Comparison of ENCODE assay signal across 1 cellular context in the genomic region with DNA sequence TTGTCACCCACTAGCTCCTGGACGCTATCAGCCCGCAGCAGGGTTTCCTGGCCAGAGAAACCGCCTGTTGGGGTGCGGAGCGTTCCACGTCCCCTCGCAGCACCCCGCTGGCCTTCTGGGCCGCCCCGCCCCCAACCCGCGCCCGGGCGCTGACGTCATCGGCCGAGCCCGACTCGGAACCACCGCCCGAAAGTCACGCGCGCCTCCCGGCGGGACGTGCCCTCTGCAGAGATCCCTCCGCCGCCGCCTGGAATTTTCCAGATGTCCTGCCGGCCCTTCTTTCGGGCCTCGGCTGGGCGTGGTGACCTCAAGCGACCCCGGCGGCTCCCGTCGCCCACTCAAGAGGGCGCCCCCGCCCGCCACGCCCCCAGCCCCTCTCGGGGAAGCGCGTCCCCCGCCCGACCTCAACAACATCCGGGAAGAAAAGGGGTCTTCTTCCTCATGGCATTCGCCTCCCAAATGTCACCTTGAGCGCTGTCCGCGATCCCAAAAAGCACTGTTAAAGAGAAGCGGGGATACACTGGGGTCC.
A peak's percentile ranks its signal among the peaks of the same experiment; 100 is the strongest.
TF ChIP-seq lines count a peak whose summit lies in the region.

No MANE protein-coding gene starts in this region.

TF ChIP-seq in HEK293, 187 proteins besides CTCF, POLR2A, EP300 and RAD21 (continued from another document and continues in another):
- TF ChIP-seq, protein P1, sequence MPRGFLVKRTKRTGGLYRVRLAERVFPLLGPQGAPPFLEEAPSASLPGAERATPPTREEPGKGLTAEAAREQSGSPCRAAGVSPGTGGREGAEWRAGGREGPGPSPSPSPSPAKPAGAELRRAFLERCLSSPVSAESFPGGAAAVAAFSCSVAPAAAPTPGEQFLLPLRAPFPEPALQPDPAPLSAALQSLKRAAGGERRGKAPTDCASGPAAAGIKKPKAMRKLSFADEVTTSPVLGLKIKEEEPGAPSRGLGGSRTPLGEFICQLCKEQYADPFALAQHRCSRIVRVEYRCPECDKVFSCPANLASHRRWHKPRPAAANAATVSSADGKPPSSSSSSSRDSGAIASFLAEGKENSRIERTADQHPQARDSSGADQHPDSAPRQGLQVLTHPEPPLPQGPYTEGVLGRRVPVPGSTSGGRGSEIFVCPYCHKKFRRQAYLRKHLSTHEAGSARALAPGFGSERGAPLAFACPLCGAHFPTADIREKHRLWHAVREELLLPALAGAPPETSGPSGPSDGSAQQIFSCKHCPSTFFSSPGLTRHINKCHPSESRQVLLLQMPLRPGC (tag by site-specific recombination; IDR thresholded peaks at IDR 0.05): peak; percentile 59; the same call in 1 of the 2 replicates
- TF ChIP-seq ZNF248 (tag by site-specific recombination; IDR thresholded peaks at IDR 0.05) (no peak), ZNF274 (IDR thresholded peaks at IDR 0.05; ENCODE audit: low read length) (no peak), ZNF274 (tag by site-specific recombination; IDR thresholded peaks at IDR 0.05; ENCODE audit: borderline replicate concordance) (no peak), YY2 (tag by site-specific recombination; IDR thresholded peaks at IDR 0.05) (0 out of 2 replicates have a peak, but pooled peaks have one; percentile 17), ZNF621 (tag by site-specific recombination; IDR thresholded peaks at IDR 0.05) (no peak), ZNF654 (tag by site-specific recombination; IDR thresholded peaks at IDR 0.05; ENCODE audit: low read depth) (no peak), ZNF155 (tag by site-specific recombination; IDR thresholded peaks at IDR 0.05) (no peak), ZNF354C (tag by site-specific recombination; IDR thresholded peaks at IDR 0.05; ENCODE audit: borderline replicate concordance, low read depth) (no peak), ZNF174 (tag by site-specific recombination; IDR thresholded peaks at IDR 0.05) (no peak), ZNF768 (tag by site-specific recombination; IDR thresholded peaks at IDR 0.05) (no peak), ZNF391 (tag by site-specific recombination; IDR thresholded peaks at IDR 0.05; ENCODE audit: borderline replicate concordance, low read depth) (no peak), ZBTB11 (tag by site-specific recombination; conservative IDR thresholded peaks at IDR 0.05; ENCODE audit: low read depth) (no peak; the same call in 1 of the 2 replicates), ZBTB17 (tag by site-specific recombination; IDR thresholded peaks at IDR 0.05) (no peak; the same call in 1 of the 2 replicates), ZNF76 (tag by site-specific recombination; IDR thresholded peaks at IDR 0.05; ENCODE audit: borderline replicate concordance, low read depth) (peak; percentile 42; the same call in 1 of the 2 replicates), ZNF23 (tag by site-specific recombination; IDR thresholded peaks at IDR 0.05; ENCODE audit: borderline replicate concordance) (no peak), ZNF548 (tag by site-specific recombination; IDR thresholded peaks at IDR 0.05) (no peak), ZNF157 (tag by site-specific recombination; IDR thresholded peaks at IDR 0.05) (no peak), ZNF629 (tag by site-specific recombination; IDR thresholded peaks at IDR 0.05) (peak; percentile 96), OSR2 (tag by site-specific recombination; IDR thresholded peaks at IDR 0.05) (peak; percentile 19), GLIS2 (tag by site-specific recombination; IDR thresholded peaks at IDR 0.05) (no peak), ZNF146 (tag by site-specific recombination; IDR thresholded peaks at IDR 0.05) (peak; percentile 11; the same call in 1 of the 2 replicates), ZNF561 (tag by site-specific recombination; IDR thresholded peaks at IDR 0.05; ENCODE audit: borderline replicate concordance) (no peak), ZNF221 (tag by site-specific recombination; IDR thresholded peaks at IDR 0.05; ENCODE audit: borderline replicate concordance) (no peak), EGR2 (tag by site-specific recombination; IDR thresholded peaks at IDR 0.05; ENCODE audit: low read depth) (peak; percentile 53; the same call in 1 of the 2 replicates), ZNF658 (tag by site-specific recombination; IDR thresholded peaks at IDR 0.05) (no peak), BCL11B (tag by site-specific recombination; IDR thresholded peaks at IDR 0.05; ENCODE audit: low read depth) (peak; percentile 89), ZNF112 (tag by site-specific recombination; IDR thresholded peaks at IDR 0.05) (no peak), ZXDB (tag by site-specific recombination; IDR thresholded peaks at IDR 0.05) (peak; percentile 88), ZNF449 (tag by site-specific recombination; IDR thresholded peaks at IDR 0.05) (peak; percentile 87), SCRT1 (tag by site-specific recombination; IDR thresholded peaks at IDR 0.05; ENCODE audit: borderline replicate concordance) (no peak), ZNF202 (tag by site-specific recombination; IDR thresholded peaks at IDR 0.05; ENCODE audit: borderline replicate concordance) (no peak), ZNF776 (tag by site-specific recombination; IDR thresholded peaks at IDR 0.05; ENCODE audit: borderline replicate concordance) (no peak), YY1 (tag by site-specific recombination; IDR thresholded peaks at IDR 0.05) (peak; percentile 47; the same call in 1 of the 2 replicates), ZSCAN16 (tag by site-specific recombination; IDR thresholded peaks at IDR 0.05) (no peak), ZNF311 (tag by site-specific recombination; IDR thresholded peaks at IDR 0.05; ENCODE audit: borderline replicate concordance) (no peak), KLF10 (tag by site-specific recombination; IDR thresholded peaks at IDR 0.05) (peak; percentile 94), GLI4 (tag by site-specific recombination; IDR thresholded peaks at IDR 0.05) (no peak), KLF9 (tag by site-specific recombination; IDR thresholded peaks at IDR 0.05; ENCODE audit: low read depth) (peak; percentile 86), ZNF24 (tag by site-specific recombination; IDR thresholded peaks at IDR 0.05) (peak; percentile 66), ZNF140 (tag by site-specific recombination; IDR thresholded peaks at IDR 0.05) (no peak), GLI2 (tag by site-specific recombination; IDR thresholded peaks at IDR 0.05; ENCODE audit: borderline replicate concordance, low read depth) (no peak), ZNF514 (tag by site-specific recombination; IDR thresholded peaks at IDR 0.05) (no peak), TCF7L2 (IDR thresholded peaks at IDR 0.05; ENCODE audit: borderline replicate concordance, low read depth, low read length) (no peak), HOXC10 (CRISPR knock-in tag; IDR thresholded peaks at IDR 0.05) (no peak)
- TF ChIP-seq, protein P2, sequence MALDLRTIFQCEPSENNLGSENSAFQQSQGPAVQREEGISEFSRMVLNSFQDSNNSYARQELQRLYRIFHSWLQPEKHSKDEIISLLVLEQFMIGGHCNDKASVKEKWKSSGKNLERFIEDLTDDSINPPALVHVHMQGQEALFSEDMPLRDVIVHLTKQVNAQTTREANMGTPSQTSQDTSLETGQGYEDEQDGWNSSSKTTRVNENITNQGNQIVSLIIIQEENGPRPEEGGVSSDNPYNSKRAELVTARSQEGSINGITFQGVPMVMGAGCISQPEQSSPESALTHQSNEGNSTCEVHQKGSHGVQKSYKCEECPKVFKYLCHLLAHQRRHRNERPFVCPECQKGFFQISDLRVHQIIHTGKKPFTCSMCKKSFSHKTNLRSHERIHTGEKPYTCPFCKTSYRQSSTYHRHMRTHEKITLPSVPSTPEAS (tag by site-specific recombination; IDR thresholded peaks at IDR 0.05): 0 out of 2 replicates have a peak, but pooled peaks have one; percentile 10
- TF ChIP-seq, protein P3, sequence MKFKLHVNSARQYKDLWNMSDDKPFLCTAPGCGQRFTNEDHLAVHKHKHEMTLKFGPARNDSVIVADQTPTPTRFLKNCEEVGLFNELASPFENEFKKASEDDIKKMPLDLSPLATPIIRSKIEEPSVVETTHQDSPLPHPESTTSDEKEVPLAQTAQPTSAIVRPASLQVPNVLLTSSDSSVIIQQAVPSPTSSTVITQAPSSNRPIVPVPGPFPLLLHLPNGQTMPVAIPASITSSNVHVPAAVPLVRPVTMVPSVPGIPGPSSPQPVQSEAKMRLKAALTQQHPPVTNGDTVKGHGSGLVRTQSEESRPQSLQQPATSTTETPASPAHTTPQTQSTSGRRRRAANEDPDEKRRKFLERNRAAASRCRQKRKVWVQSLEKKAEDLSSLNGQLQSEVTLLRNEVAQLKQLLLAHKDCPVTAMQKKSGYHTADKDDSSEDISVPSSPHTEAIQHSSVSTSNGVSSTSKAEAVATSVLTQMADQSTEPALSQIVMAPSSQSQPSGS (tag by site-specific recombination; IDR thresholded peaks at IDR 0.05; ENCODE audit: low read depth): peak; percentile 99
- TF ChIP-seq, protein P4, sequence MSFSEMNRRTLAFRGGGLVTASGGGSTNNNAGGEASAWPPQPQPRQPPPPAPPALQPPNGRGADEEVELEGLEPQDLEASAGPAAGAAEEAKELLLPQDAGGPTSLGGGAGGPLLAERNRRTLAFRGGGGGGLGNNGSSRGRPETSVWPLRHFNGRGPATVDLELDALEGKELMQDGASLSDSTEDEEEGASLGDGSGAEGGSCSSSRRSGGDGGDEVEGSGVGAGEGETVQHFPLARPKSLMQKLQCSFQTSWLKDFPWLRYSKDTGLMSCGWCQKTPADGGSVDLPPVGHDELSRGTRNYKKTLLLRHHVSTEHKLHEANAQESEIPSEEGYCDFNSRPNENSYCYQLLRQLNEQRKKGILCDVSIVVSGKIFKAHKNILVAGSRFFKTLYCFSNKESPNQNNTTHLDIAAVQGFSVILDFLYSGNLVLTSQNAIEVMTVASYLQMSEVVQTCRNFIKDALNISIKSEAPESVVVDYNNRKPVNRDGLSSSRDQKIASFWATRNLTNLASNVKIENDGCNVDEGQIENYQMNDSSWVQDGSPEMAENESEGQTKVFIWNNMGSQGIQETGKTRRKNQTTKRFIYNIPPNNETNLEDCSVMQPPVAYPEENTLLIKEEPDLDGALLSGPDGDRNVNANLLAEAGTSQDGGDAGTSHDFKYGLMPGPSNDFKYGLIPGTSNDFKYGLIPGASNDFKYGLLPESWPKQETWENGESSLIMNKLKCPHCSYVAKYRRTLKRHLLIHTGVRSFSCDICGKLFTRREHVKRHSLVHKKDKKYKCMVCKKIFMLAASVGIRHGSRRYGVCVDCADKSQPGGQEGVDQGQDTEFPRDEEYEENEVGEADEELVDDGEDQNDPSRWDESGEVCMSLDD (tag by site-specific recombination; IDR thresholded peaks at IDR 0.05): peak; percentile 98
- TF ChIP-seq, protein P5, sequence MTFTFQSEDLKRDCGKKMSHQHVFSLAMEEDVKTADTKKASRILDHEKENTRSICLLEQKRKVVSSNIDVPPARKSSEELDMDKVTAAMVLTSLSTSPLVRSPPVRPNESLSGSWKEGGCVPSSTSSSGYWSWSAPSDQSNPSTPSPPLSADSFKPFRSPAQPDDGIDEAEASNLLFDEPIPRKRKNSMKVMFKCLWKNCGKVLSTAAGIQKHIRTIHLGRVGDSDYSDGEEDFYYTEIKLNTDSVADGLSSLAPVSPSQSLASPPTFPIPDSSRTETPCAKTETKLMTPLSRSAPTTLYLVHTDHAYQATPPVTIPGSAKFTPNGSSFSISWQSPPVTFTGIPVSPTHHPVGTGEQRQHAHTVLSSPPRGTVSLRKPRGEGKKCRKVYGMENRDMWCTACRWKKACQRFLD (tag by site-specific recombination; IDR thresholded peaks at IDR 0.05): no peak
- TF ChIP-seq, protein P6, sequence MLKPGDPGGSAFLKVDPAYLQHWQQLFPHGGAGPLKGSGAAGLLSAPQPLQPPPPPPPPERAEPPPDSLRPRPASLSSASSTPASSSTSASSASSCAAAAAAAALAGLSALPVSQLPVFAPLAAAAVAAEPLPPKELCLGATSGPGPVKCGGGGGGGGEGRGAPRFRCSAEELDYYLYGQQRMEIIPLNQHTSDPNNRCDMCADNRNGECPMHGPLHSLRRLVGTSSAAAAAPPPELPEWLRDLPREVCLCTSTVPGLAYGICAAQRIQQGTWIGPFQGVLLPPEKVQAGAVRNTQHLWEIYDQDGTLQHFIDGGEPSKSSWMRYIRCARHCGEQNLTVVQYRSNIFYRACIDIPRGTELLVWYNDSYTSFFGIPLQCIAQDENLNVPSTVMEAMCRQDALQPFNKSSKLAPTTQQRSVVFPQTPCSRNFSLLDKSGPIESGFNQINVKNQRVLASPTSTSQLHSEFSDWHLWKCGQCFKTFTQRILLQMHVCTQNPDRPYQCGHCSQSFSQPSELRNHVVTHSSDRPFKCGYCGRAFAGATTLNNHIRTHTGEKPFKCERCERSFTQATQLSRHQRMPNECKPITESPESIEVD (tag by site-specific recombination; IDR thresholded peaks at IDR 0.05): no peak
